7 cellular contexts compared by ENCODE assay signal in genomic region chr4:116980436-116980835, GRCh38.
DNase-seq lines count a peak whose midpoint lies in the region; ATAC-seq and TF ChIP-seq lines count a peak whose summit lies in the region.
"Not testable (repeated sequence)": the region's sequence is repeated elsewhere in the genome, so short reads cannot be mapped to it uniquely, and the experiment has no call there.

No MANE protein-coding gene starts in this region.

- not testable (repeated sequence) for H3K36me3 ChIP-seq in Peyer's patch; endodermal cell (ENCODE audit: control insufficient read depth, insufficient read depth, low read length)

- CTCF ChIA-PET in WTC11 (lab: Charles Lee): not testable (repeated sequence)

- H3K9ac ChIP-seq in endodermal cell (ENCODE audit: extremely low read depth, low read length, poor library complexity, severe bottlenecking): not testable (repeated sequence)

- not testable (repeated sequence) for H3K9me3 Mint-ChIP-seq in WTC11, endodermal cell

- not testable (repeated sequence) for TF ChIP-seq CTCF in Peyer's patch (IDR thresholded peaks at IDR 0.05); WTC11 (IDR thresholded peaks at IDR 0.05); endodermal cell (conservative IDR thresholded peaks at IDR 0.05)

- H3K27ac ChIP-seq in Peyer's patch: not testable (repeated sequence)
- H3K27ac ChIP-seq in endodermal cell (ENCODE audit: low read depth, low read length): peak overlapping the region; percentile 67

- H3K4me3 ChIP-seq in Peyer's patch; endodermal cell (ENCODE audit: low read length): not testable (repeated sequence)

- H3K4me3 Mint-ChIP-seq in WTC11, endodermal cell: not testable (repeated sequence)

- H3K4me1 Mint-ChIP-seq in WTC11, endodermal cell: not testable (repeated sequence)

- not testable (repeated sequence) for ATAC-seq in WTC11

- not testable (repeated sequence) for H3K4me1 ChIP-seq in Peyer's patch; endodermal cell (ENCODE audit: control insufficient read depth, insufficient read depth, low read length)

- DNase-seq in Daoy (ENCODE audit: low read depth): peak; percentile 59
- DNase-seq in HT1080 (ENCODE audit: low read depth): peak; percentile 82
- peak in 2 of 3 donors; percentile 53 to 70 for DNase-seq in Peyer's patch
- DNase-seq in WTC11 (ENCODE audit: low spot score): peak; percentile 12
- not testable (repeated sequence) for DNase-seq in endodermal cell
- DNase-seq in kidney tubule cell (ENCODE audit: low spot score): peak; percentile 57
- DNase-seq in non-pigmented ciliary epithelial cell (ENCODE audit: low read depth): peak; percentile 15

- not testable (repeated sequence) for TF ChIP-seq POLR2A in Peyer's patch (IDR thresholded peaks at IDR 0.05)

- not testable (repeated sequence) for H3K27me3 ChIP-seq in Peyer's patch; endodermal cell (ENCODE audit: control insufficient read depth, insufficient read depth, low read length, poor library complexity, severe bottlenecking)

- WGBS in endodermal cell (ENCODE audit: insufficient coverage in 1 of 2, insufficient read length in 1 of 2), 2 experiments: 87 to 88% methylated on average over 1 to 11 of the region's 12 CpGs

- not testable (repeated sequence) for H3K27me3 Mint-ChIP-seq in WTC11 (ENCODE audit: low read depth); endodermal cell (ENCODE audit: insufficient read depth)

- H3K27ac Mint-ChIP-seq in WTC11, endodermal cell: not testable (repeated sequence)

- not testable (repeated sequence) for H3K36me3 Mint-ChIP-seq in WTC11; endodermal cell (ENCODE audit: low read depth)

- not testable (repeated sequence) for H3K9me3 ChIP-seq in Peyer's patch; endodermal cell (ENCODE audit: control insufficient read depth, low read length)

- POLR2A ChIA-PET in WTC11 (lab: Charles Lee): interaction anchor here (0.5 kb wide), 1 partner anchor 24 kb away, joined by 3 read pairs; no protein-coding TSS in a partner anchor
